1 cellular context compared by ENCODE assay signal in genomic region chr9:79360387-79361347, GRCh38.
TF ChIP-seq lines count a peak whose summit lies in the region.

No MANE protein-coding gene starts in this region.

TF ChIP-seq in H1, 55 proteins besides CTCF, POLR2A, EP300 and RAD21 (continued from another document):
- peak; percentile 60 for TF ChIP-seq CHD7 (IDR thresholded peaks at IDR 0.05; ENCODE audit: insufficient replicate concordance, low read length)
- TF ChIP-seq USF2 (IDR thresholded peaks at IDR 0.05; ENCODE audit: low read length), result no peak
- no peak for TF ChIP-seq BCL11A (IDR thresholded peaks at IDR 0.05; ENCODE audit: low read depth in 2 of 2, low read length in 2 of 2)
- no peak for TF ChIP-seq CBX8 (IDR thresholded peaks at IDR 0.05; ENCODE audit: borderline replicate concordance, low read depth, low read length)
- TF ChIP-seq POLR2AphosphoS5 (IDR thresholded peaks at IDR 0.05; ENCODE audit: low read depth, low read length), result no peak
- TF ChIP-seq MAX (IDR thresholded peaks at IDR 0.05), result no peak
- TF ChIP-seq SIX5 (IDR thresholded peaks at IDR 0.05; ENCODE audit: low read depth, low read length), result no peak
- no peak for TF ChIP-seq HDAC6 (IDR thresholded peaks at IDR 0.05; ENCODE audit: low read depth, low read length)
- TF ChIP-seq GTF2F1 (IDR thresholded peaks at IDR 0.05; ENCODE audit: borderline replicate concordance, low read depth, low read length), result no peak
- TF ChIP-seq CBX5 (IDR thresholded peaks at IDR 0.05; ENCODE audit: low read depth, low read length), result no peak
- peak in 1 of 2 experiments; percentile 82; a peak in 1 of 4 replicates for TF ChIP-seq HDAC2 (IDR thresholded peaks at IDR 0.05; ENCODE audit: borderline replicate concordance in 1 of 2, low read depth in 2 of 2, low read length in 2 of 2)
- no peak for TF ChIP-seq NRF1 (IDR thresholded peaks at IDR 0.05; ENCODE audit: low read depth, low read length)
- TF ChIP-seq KDM4A (IDR thresholded peaks at IDR 0.05; ENCODE audit: low read depth, low read length, severe bottlenecking), result no peak
- no peak for TF ChIP-seq KDM1A (IDR thresholded peaks at IDR 0.05; ENCODE audit: borderline replicate concordance, low read length)
- no peak for TF ChIP-seq TBP (IDR thresholded peaks at IDR 0.05; ENCODE audit: low read depth, low read length)
- no peak for TF ChIP-seq SIRT6 (IDR thresholded peaks at IDR 0.05; ENCODE audit: low read length)
- no peak for TF ChIP-seq ASH2L (IDR thresholded peaks at IDR 0.05; ENCODE audit: low read length)
- TF ChIP-seq CREB1 (IDR thresholded peaks at IDR 0.05), result no peak
